Comparison of ENCODE assay signal across 8 cellular contexts in the genomic region with DNA sequence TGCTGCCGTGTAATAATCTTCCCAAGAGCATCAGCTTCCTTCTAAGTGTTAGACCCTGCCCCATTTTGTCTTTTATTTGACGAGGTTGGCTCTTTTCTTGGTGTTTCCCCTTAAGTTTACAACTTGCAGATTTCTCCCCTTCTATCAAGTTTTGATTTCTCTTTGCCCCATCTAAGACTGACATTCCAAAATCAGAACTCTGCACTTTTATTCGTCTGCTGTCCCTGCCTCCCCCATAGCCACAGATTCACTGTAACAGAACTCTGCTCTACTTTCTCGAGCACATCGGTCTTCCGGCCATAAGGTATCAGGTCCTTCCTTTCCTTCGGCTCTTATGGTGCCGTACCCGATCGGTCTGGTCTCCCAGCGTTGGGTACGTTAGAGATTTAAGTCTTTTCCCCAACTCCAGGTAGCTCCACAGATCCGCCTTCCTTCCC. TPM values are rescaled to one million over a fixed set of nuclear protein-coding genes. Genes with fewer than 3 reads are reported as not detected.
DNase-seq lines count a peak whose midpoint lies in the region; ATAC-seq and TF ChIP-seq lines count a peak whose summit lies in the region.

No MANE protein-coding gene starts in this region.

- H3K27me3 Mint-ChIP-seq in endothelial cell (ENCODE audit: unreplicated experiment) (peaks cover 5% of the 10 kb centered on the region), natural killer cell (ENCODE audit: low read depth in 2 of 2) (no peaks in the 10 kb centered on the region)

- no peak for TF ChIP-seq RAD21 in HCT116 (IDR thresholded peaks at IDR 0.05; ENCODE audit: low read depth)

- RAD21 ChIA-PET in HCT116 (lab: Charles Lee; ENCODE audit: low non-redundant PET in 1 of 2, low total read pairs in 2 of 2, uncharacterized antibody in 2 of 2, unreplicated experiment in 2 of 2): no interaction called here

- H3K27ac Mint-ChIP-seq in endothelial cell (ENCODE audit: unreplicated experiment) (peak overlapping the region; percentile 99), natural killer cell (peak overlapping the region; percentile 96 to 99)

- POLR2A ChIA-PET in HCT116 (lab: Charles Lee): no interaction called here

- H3K9me3 ChIP-seq in HCT116 (ENCODE audit: control insufficient read depth in 1 of 2, insufficient read depth in 1 of 2, low read depth in 1 of 2, low read length in 2 of 2) (no peaks in the 10 kb centered on the region), RWPE2 (ENCODE audit: severe bottlenecking) (no peaks in the 10 kb centered on the region)

- H3K36me3 ChIP-seq in HCT116 (ENCODE audit: control insufficient read depth in 1 of 2, insufficient read depth in 2 of 2, low read length in 2 of 2): no peaks in the 10 kb centered on the region
- no peaks in the 10 kb centered on the region for H3K36me3 ChIP-seq in RWPE2 (ENCODE audit: low read depth)

- H3K79me2 ChIP-seq in HCT116 (ENCODE audit: insufficient read depth, low read length): peaks cover 17% of the 10 kb centered on the region

- no peaks in the 10 kb centered on the region for H3K9me3 Mint-ChIP-seq in endothelial cell (ENCODE audit: unreplicated experiment)
- no peaks in the 10 kb centered on the region for H3K9me3 Mint-ChIP-seq in natural killer cell

- no peak for TF ChIP-seq POLR2A in HCT116 (IDR thresholded peaks at IDR 0.05; ENCODE audit: borderline replicate concordance, extremely low read depth, insufficient read depth, insufficient read length)

- H3K4me1 ChIP-seq in HCT116 (ENCODE audit: control insufficient read depth in 1 of 2, insufficient read depth in 2 of 2, low read length in 2 of 2) (peaks cover 11 to 15% of the 10 kb centered on the region in 2 experiments), RWPE2 (ENCODE audit: insufficient read depth, poor library complexity, severe bottlenecking) (peaks cover 8% of the 10 kb centered on the region)

- peak overlapping the region; percentile 17 for H2AFZ ChIP-seq in HCT116 (ENCODE audit: low read depth, low read length, poor library complexity, severe bottlenecking)

- H3K9me2 ChIP-seq in HCT116 (ENCODE audit: insufficient read depth): no peaks in the 10 kb centered on the region

- intact Hi-C loops in HCT116 (cut with micrococcal nuclease) (no loop called here), natural killer cell (cut with micrococcal nuclease) (no loop called here)

- H3K4me2 ChIP-seq in HCT116 (ENCODE audit: low read length): peak overlapping the region; percentile 87

- TSS peak; percentile 64 for BruUV-seq in HCT116 (replicated peaks; lab: Mats Ljungman, UMichigan)

- H3K27me3 ChIP-seq in HCT116 (ENCODE audit: insufficient read depth, low read length) (no peaks in the 10 kb centered on the region), RWPE2 (ENCODE audit: insufficient read depth, poor library complexity, severe bottlenecking) (no peaks in the 10 kb centered on the region)

- H3K4me3 Mint-ChIP-seq in endothelial cell (ENCODE audit: unreplicated experiment) (peak overlapping the region; percentile 97), natural killer cell (peak overlapping the region; percentile 99)

- peak overlapping the region; percentile 86 for H3K4me3 ChIP-seq in GM12864 (ENCODE audit: low read depth, low read length)
- H3K4me3 ChIP-seq in HCT116 (replicated peaks in 1 of 2; ENCODE audit: low read depth in 1 of 2, low read length in 2 of 2): peak overlapping the region; percentile 92
- peak overlapping the region; percentile 82 for H3K4me3 ChIP-seq in RWPE2 (ENCODE audit: severe bottlenecking)

- H3K36me3 Mint-ChIP-seq in endothelial cell (ENCODE audit: low read depth, unreplicated experiment) (no peaks in the 10 kb centered on the region), natural killer cell (no peaks in the 10 kb centered on the region)

- ATAC-seq in HCT116 (peak; percentile 23; the same call in 1 of the 2 replicates), RWPE2 (ENCODE audit: low read depth) (peak; percentile 54), natural killer cell (peak; percentile 14 to 39 (median 18))

- peak overlapping the region; percentile 97 for H3K27ac ChIP-seq in HCT116 (ENCODE audit: low read depth, low read length)
- H3K27ac ChIP-seq in RWPE2 (ENCODE audit: poor library complexity, severe bottlenecking): peak overlapping the region; percentile 71

- CTCF ChIA-PET in HCT116 (lab: Charles Lee): no interaction called here

- DNase-seq in GM12864 (ENCODE audit: low read depth): peak; percentile 3
- no peak for DNase-seq in HCT116 (ENCODE audit: low read depth, low spot score)
- no peak for DNase-seq in RWPE2 (ENCODE audit: low spot score)
- DNase-seq in endothelial cell (ENCODE audit: low spot score): no peak
- no peak for DNase-seq in natural killer cell
- DNase-seq in DMS153 treated with DMSO at 0.1 percent for 48 hours (lab: John Stamatoyannopoulos, UW; ENCODE audit: unreplicated experiment): no peak
- no peak for DNase-seq in activated gamma-delta T cell treated with Interleukin-2 at 50 U/mL for 16 hours
- DNase-seq in GM13976 (ENCODE audit: low spot score): no peak

- H3K4me1 Mint-ChIP-seq in endothelial cell (ENCODE audit: unreplicated experiment) (peaks cover 25% of the 10 kb centered on the region), natural killer cell (peaks cover 31 to 33% of the 10 kb centered on the region in 2 donors)

- peak overlapping the region; percentile 90 for H3K9ac ChIP-seq in HCT116 (ENCODE audit: low read length)

- H4K20me1 ChIP-seq in HCT116 (ENCODE audit: insufficient read depth): no peaks in the 10 kb centered on the region

- TF ChIP-seq CTCF in GM12864 (IDR thresholded peaks at IDR 0.05; ENCODE audit: low read depth, low read length, missing control alignments) (no peak), HCT116 (IDR thresholded peaks at IDR 0.05 in 2 of 3, conservative IDR thresholded peaks at IDR 0.05 in 1 of 3; ENCODE audit: borderline replicate concordance in 1 of 3, insufficient read depth in 1 of 3, low read depth in 2 of 3, low read length in 2 of 3) (no peak), RWPE2 (IDR thresholded peaks at IDR 0.05; ENCODE audit: poor library complexity, severe bottlenecking) (no peak), endothelial cell (IDR thresholded peaks at IDR 0.05; ENCODE audit: unreplicated experiment) (no peak), natural killer cell (IDR thresholded peaks at IDR 0.05) (no peak), GM13976 (IDR thresholded peaks at IDR 0.05; ENCODE audit: borderline replicate concordance, control extremely low read depth, extremely low read depth, insufficient read depth, missing control alignments) (no peak)

- in situ Hi-C loops in GM13976 (cut with MboI; ENCODE audit: low sequenced_read_pairs, unreplicated experiment): no loop called here

TF ChIP-seq in HCT116, 20 proteins besides CTCF, POLR2A, EP300 and RAD21:
- TF ChIP-seq EZH2phosphoT487 (IDR thresholded peaks at IDR 0.05; ENCODE audit: borderline replicate concordance) (no peak), TCF7L2 (IDR thresholded peaks at IDR 0.05; ENCODE audit: borderline replicate concordance, extremely low read depth, insufficient read depth, insufficient read length) (no peak), POLR2AphosphoS5 (IDR thresholded peaks at IDR 0.05; ENCODE audit: low read depth, low read length) (no peak), CEBPB (IDR thresholded peaks at IDR 0.05; ENCODE audit: low read depth) (no peak), EZH2 (IDR thresholded peaks at IDR 0.05) (no peak), MAX (IDR thresholded peaks at IDR 0.05) (no peak)

RNA-seq across cellular contexts. Expression of gene DCP1B, which starts 0.6 kb away (rescaled TPM):
- total RNA-seq in HCT116 (2021; ENCODE audit: unreplicated experiment) (13.8 TPM), endothelial cell (ENCODE audit: unreplicated experiment) (13.6 TPM), natural killer cell (1 to 10 TPM; 4.7 to 8.5 (median 7.5) TPM)
- 9.1 and 13.1 TPM in 2 replicates for polyA plus RNA-seq in HCT116 (2012)

RNA-seq across cellular contexts. Expression of gene CACNA1C, which starts 49.1 kb away (rescaled TPM):
- total RNA-seq in HCT116 (2021; ENCODE audit: unreplicated experiment) (0.05 TPM), endothelial cell (ENCODE audit: unreplicated experiment) (11.1 TPM), natural killer cell (under 1 TPM; 0.07 to 0.35 (median 0.08) TPM)
- polyA plus RNA-seq in HCT116 (2012): 0.03 and 0.22 TPM in 2 replicates
